Comparison of ENCODE assay signal across 8 cellular contexts in the genomic region with DNA sequence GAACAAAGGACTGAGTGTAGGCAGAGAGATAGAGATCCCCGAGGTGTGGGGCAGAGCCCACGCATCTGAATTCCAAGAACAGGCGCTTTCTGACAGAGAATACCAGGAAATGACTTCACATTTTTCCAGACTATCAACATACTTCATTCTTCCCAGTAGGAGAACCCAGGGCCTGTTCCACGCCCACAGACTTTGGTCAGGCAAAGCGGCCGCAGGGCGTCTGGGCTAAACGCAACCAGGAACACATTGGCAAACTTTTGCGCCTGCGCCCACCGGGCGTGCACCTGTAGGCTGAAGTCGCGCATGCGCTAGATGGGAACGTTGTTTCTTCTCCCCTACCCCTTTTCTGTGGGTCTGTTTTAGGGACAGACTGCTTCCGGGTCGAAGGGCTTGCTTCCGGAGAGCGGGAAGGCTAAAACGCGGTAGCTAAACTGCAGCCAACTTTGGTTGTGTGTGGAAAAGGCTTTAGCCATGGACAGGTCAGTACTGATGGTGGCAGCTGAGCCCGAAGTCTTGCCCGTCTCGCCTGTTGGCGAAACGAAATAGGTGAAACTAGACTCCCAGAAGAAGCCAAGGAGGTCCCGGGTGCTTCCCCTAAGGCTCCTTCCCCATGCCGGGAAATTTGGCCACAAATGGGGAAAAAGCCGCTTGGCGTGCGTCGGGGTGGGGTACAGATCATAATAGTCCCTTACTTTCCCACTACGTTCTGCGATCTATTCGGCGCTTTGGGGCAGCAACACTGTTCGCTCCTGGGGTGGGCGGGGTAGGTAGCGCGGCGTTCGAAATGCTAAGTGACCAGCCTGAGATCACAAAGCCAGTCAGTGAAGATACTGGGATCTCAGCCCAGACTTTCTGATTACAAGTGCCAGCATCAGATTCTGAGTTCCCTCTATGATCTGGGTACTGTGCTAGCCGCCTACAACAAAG. TPM values are rescaled to one million over a fixed set of nuclear protein-coding genes. Genes with fewer than 3 reads are reported as not detected.
DNase-seq lines count a peak whose midpoint lies in the region; ATAC-seq and TF ChIP-seq lines count a peak whose summit lies in the region.

NUP107 (plus strand) TSS at position 384 of the 927 bp plus-strand sequence; CDS start at position 472, 88 bp downstream.

- TF ChIP-seq POLR2A in testis (IDR thresholded peaks at IDR 0.05), result no peak

- H3K4me3 ChIP-seq in GM08714 (ENCODE audit: low read length), result peak within 1 kb of the TSS; percentile 91
- H3K4me3 ChIP-seq in testis, result peak within 1 kb of the TSS; percentile 89 to 95

- peak within 1 kb of the TSS; percentile 99 for H3K27ac Mint-ChIP-seq in activated naive CD8-positive, alpha-beta T cell

- TF ChIP-seq CTCF in omental fat pad (IDR thresholded peaks at IDR 0.05), result no peak
- peak in 1 of 3 experiments; percentile 22 for TF ChIP-seq CTCF in testis (IDR thresholded peaks at IDR 0.05)

- ATAC-seq in HG02610 (IDR thresholded peaks at IDR 0.05; ENCODE audit: unreplicated experiment), result peak; percentile 94
- peak; percentile 100 for ATAC-seq in omental fat pad (ENCODE audit: low FRiP score)

- no peaks in the 10 kb centered on the region for H3K9me3 Mint-ChIP-seq in activated naive CD8-positive, alpha-beta T cell (ENCODE audit: low read depth)

- H3K36me3 Mint-ChIP-seq in activated naive CD8-positive, alpha-beta T cell, result no peaks in the 10 kb centered on the region

- WGBS in testis, 2 donors, result 1% methylated on average over 29 to 44 of the region's 44 CpGs

- intact Hi-C loops in testis (cut with DNase I; ENCODE audit: low total_unique reads), result loop anchor here (10.0 kb wide), 1 partner anchor 72 kb away; the partner anchor contains the start of gene RAP1B

- no peaks in the 10 kb centered on the region for H3K27me3 Mint-ChIP-seq in activated naive CD8-positive, alpha-beta T cell

- peaks cover 43% of the 10 kb centered on the region for H3K4me1 Mint-ChIP-seq in activated naive CD8-positive, alpha-beta T cell (ENCODE audit: low read depth)

- H3K4me3 Mint-ChIP-seq in activated naive CD8-positive, alpha-beta T cell, result peak within 1 kb of the TSS; percentile 98

- no peaks in the 10 kb centered on the region for H3K27me3 ChIP-seq in testis

- no peaks in the 10 kb centered on the region for H3K9me3 ChIP-seq in testis

- H3K27ac ChIP-seq in testis, result peak within 1 kb of the TSS; percentile 55 to 75

- DNase-seq in NCI-H1092 treated with DMSO at 0.1 percent for 48 hours (lab: John Stamatoyannopoulos, UW) (peak; percentile 95), SKM-1 (lab: John Stamatoyannopoulos, UW; ENCODE audit: unreplicated experiment) (peak; percentile 58), glomerular visceral epithelial cell (ENCODE audit: extremely low spot score) (peak; percentile 99), omental fat pad (ENCODE audit: low spot score) (peak; percentile 98), testis (peak; percentile 98)

- no peaks in the 10 kb centered on the region for H3K36me3 ChIP-seq in testis (ENCODE audit: low read depth, missing control alignments)

- peaks cover 7% of the 10 kb centered on the region for H3K4me1 ChIP-seq in testis

RNA-seq across cellular contexts. Expression of gene NUP107, which starts in this region (rescaled TPM):
- total RNA-seq in omental fat pad (10 to 100 TPM; 27.1 to 48.9 (median 29.8) TPM), testis (10 to 100 TPM; 63.4 to 76.1 TPM)
- 40.3 TPM for polyA plus RNA-seq in testis (ENCODE audit: insufficient read depth, low read depth, low replicate concordance)

Comparison
In these comparisons a context has a peak if more than half of its experiments do, and no peak if none do; other contexts are left out.
1. Peak in every context shown above with its lines: DNase-seq, ATAC-seq, H3K4me3 ChIP-seq and H3K27ac ChIP-seq.